9 cellular contexts compared by ENCODE assay signal in genomic region chr17:56912105-56912999, GRCh38. TPM values are rescaled to one million over a fixed set of nuclear protein-coding genes. Genes with fewer than 3 reads are reported as not detected.
A peak's percentile ranks its signal among the peaks of the same experiment; 100 is the strongest.
DNase-seq lines count a peak whose midpoint lies in the region; ATAC-seq and TF ChIP-seq lines count a peak whose summit lies in the region.
"Had no signal": no experiment of that assay in that cellular context is flagged by ENCODE, and none has a peak within 500 bp of the region (broad histone marks: within the 10 kb centered on the region; RNA-seq: fewer than 3 reads in every experiment).

No MANE protein-coding gene starts in this region.

- H3K27me3 ChIP-seq in SJSA1 (replicated peaks) (no peaks in the 10 kb centered on the region), prostate gland (replicated peaks; ENCODE audit: insufficient read depth) (no peaks in the 10 kb centered on the region)

- DNase-seq in SJSA1 (ENCODE audit: low read depth in 1 of 2, low spot score in 2 of 2): peak in 1 of 2 experiments; percentile 38
- peak; percentile 63 for DNase-seq in fibroblast of gingiva (ENCODE audit: low read depth)
- no peak for DNase-seq in prostate gland (ENCODE audit: low spot score)
- no peak for DNase-seq in T-helper 9 cell
- no peak for DNase-seq in NCI-H2081 (lab: John Stamatoyannopoulos, UW)
- DNase-seq: retina had no signal

- peak overlapping the region; percentile 79 for H3K4me3 ChIP-seq in GM08714 (ENCODE audit: low read length)
- H3K4me3 ChIP-seq in SJSA1: peak overlapping the region; percentile 80
- H3K4me3 ChIP-seq in prostate gland: peak overlapping the region; percentile 55 to 68

- H3K4me1 ChIP-seq in SJSA1 (replicated peaks): peaks cover 39% of the 10 kb centered on the region
- H3K4me1 ChIP-seq in prostate gland (replicated peaks): peaks cover 5% of the 10 kb centered on the region

- TF ChIP-seq CTCF in prostate gland (IDR thresholded peaks at IDR 0.05): no peak

- no peak overlapping the region for H3K27ac ChIP-seq in SJSA1
- H3K27ac ChIP-seq in prostate gland: peak overlapping the region in 1 of 2 donors; percentile 87

- no peak for TF ChIP-seq POLR2A in prostate gland (IDR thresholded peaks at IDR 0.05)

- H3K9me3 ChIP-seq in SJSA1 (replicated peaks): no peaks in the 10 kb centered on the region
- no peaks in the 10 kb centered on the region for H3K9me3 ChIP-seq in prostate gland

- 67% methylated on average over 21 of the region's 21 CpGs for WGBS in prostate gland

- intact Hi-C loops in prostate gland (cut with DNase I): loop anchor here (5.0 kb wide), 2 partner anchors 50 to 80 kb away; partner anchors contain the start of genes C17orf67, COIL and DGKE

- peaks cover 18% of the 10 kb centered on the region for H3K36me3 ChIP-seq in SJSA1
- no peaks in the 10 kb centered on the region for H3K36me3 ChIP-seq in prostate gland

- ATAC-seq in GM21723 (IDR thresholded peaks at IDR 0.05; ENCODE audit: unreplicated experiment) (no peak), GM18520 (IDR thresholded peaks at IDR 0.05; ENCODE audit: unreplicated experiment) (no peak)

RNA-seq across cellular contexts. Expression of gene TRIM25, which starts 1.5 kb away (rescaled TPM):
- 11.4 and 11.9 TPM in 2 replicates for total RNA-seq in SJSA1 (2014; rRNA removed; shearing (Covaris generic))
- total RNA-seq in prostate gland: 10 to 100 TPM; 28.7 to 49.0 TPM

RNA-seq across cellular contexts. Expression of gene COIL, which starts 48.5 kb away (rescaled TPM):
- 28.2 and 33.8 TPM in 2 replicates for total RNA-seq in SJSA1 (2014; rRNA removed; shearing (Covaris generic))
- 10 to 100 TPM; 14.8 to 22.3 TPM for total RNA-seq in prostate gland
